In genomic region chr12:80702889-80703605, GRCh38 we compare ENCODE assay signal across 9 cellular contexts. TPM values are rescaled to one million over a fixed set of nuclear protein-coding genes. Genes with fewer than 3 reads are reported as not detected.
DNase-seq lines count a peak whose midpoint lies in the region; ATAC-seq and TF ChIP-seq lines count a peak whose summit lies in the region.
"Had no signal": no experiment of that assay in that cellular context is flagged by ENCODE, and none has a peak within 500 bp of the region (broad histone marks: within the 10 kb centered on the region; RNA-seq: fewer than 3 reads in every experiment).

No MANE protein-coding gene starts in this region.

- H2AK5ac ChIP-seq in IMR-90 (ENCODE audit: low read depth, low read length) = no peak overlapping the region

- no peak overlapping the region for H3K14ac ChIP-seq in IMR-90 (replicated peaks; ENCODE audit: low read depth, low read length)

- DNase-seq in EH (ENCODE audit: low read depth) = peak; percentile 79
- peak; percentile 77 for DNase-seq in IMR-90
- peak; percentile 8 for DNase-seq in epithelial cell of prostate (ENCODE audit: low read depth, low spot score)
- no peak for DNase-seq in smooth muscle cell (lab: John Stamatoyannopoulos, UW; ENCODE audit: unreplicated experiment)
- DNase-seq in amygdala (lab: John Stamatoyannopoulos, UW) = no peak
- DNase-seq in CD1c-positive myeloid dendritic cell (ENCODE audit: extremely low spot score) = no peak
- no peak for DNase-seq in 8988T

- POLR2A ChIA-PET in IMR-90 (lab: Charles Lee; ENCODE audit: unreplicated experiment) = no interaction called here

- H3K79me2 ChIP-seq in smooth muscle cell (ENCODE audit: low read depth) = no peaks in the 10 kb centered on the region

- dilution Hi-C loops in IMR-90 (cut with HindIII; ENCODE audit: low sequenced_read_pairs, unreplicated experiment) = no loop called here

- H3K4me3 ChIP-seq in IMR-90 (ENCODE audit: insufficient read depth, low read depth, low read length) (no peak overlapping the region; the same call in 1 of the 2 replicates), smooth muscle cell (peak overlapping the region; percentile 11)

- no peak overlapping the region for H3K56ac ChIP-seq in IMR-90 (ENCODE audit: extremely low read depth, insufficient read depth, low read length)

- WGBS in IMR-90 (ENCODE audit: extremely low coverage in 2 of 2, insufficient read length in 1 of 2), 2 experiments = 49% methylated on average over 4 of the region's 10 CpGs; no CpG with 5 or more reads in 1 of the 2 experiments
- WGBS in smooth muscle cell (ENCODE audit: low lambda C conversion rate) = 31% methylated on average over 10 of the region's 10 CpGs

- no peak for TF ChIP-seq RAD21 in IMR-90 (IDR thresholded peaks at IDR 0.05; ENCODE audit: low read length)

- no peak overlapping the region; the same call in 1 of the 2 replicates for H4K5ac ChIP-seq in IMR-90 (ENCODE audit: low read depth, low read length)

- 0 out of 2 replicates have a peak overlapping the region, but pooled peaks have one; percentile 20 for H2BK20ac ChIP-seq in IMR-90 (ENCODE audit: low read depth, low read length)

- no peak for TF ChIP-seq CTCF in IMR-90 (conservative IDR thresholded peaks at IDR 0.05; ENCODE audit: low read depth, low read length)
- no peak for TF ChIP-seq CTCF in smooth muscle cell (IDR thresholded peaks at IDR 0.05; ENCODE audit: borderline replicate concordance, insufficient read depth, poor library complexity, severe bottlenecking)

- H2BK15ac ChIP-seq in IMR-90 (ENCODE audit: low read depth, low read length) = no peak overlapping the region

- H3K27ac ChIP-seq in IMR-90 (ENCODE audit: insufficient read depth, low read length) = no peak overlapping the region
- H3K27ac ChIP-seq in epithelial cell of prostate = no peak overlapping the region
- peak overlapping the region; percentile 73 for H3K27ac ChIP-seq in smooth muscle cell (ENCODE audit: low read depth)
- H3K27ac ChIP-seq: HL-60 had no signal

- H4K20me1 ChIP-seq in IMR-90 (ENCODE audit: insufficient read depth, low read length) (no peaks in the 10 kb centered on the region), smooth muscle cell (ENCODE audit: low read depth) (no peaks in the 10 kb centered on the region)

- no peak for TF ChIP-seq POLR2A in IMR-90 (IDR thresholded peaks at IDR 0.05; ENCODE audit: low read depth, low read length)

- ATAC-seq in GM21723 (IDR thresholded peaks at IDR 0.05; ENCODE audit: unreplicated experiment) (peak; percentile 84), IMR-90 (ENCODE audit: low read depth) (peak; percentile 89)

- H2BK5ac ChIP-seq in IMR-90 (ENCODE audit: low read depth, low read length, poor library complexity, severe bottlenecking) = no peak overlapping the region

- BruUV-seq in IMR-90 (replicated peaks; lab: Mats Ljungman, UMichigan) = no TSS peak

- H2AK9ac ChIP-seq in IMR-90 (replicated peaks; ENCODE audit: low read depth, low read length, poor library complexity) = no peak overlapping the region

- in situ Hi-C loops in IMR-90 (cut with MboI; ENCODE audit: low sequenced_read_pairs) = no loop called here

- H3K4me1 ChIP-seq in IMR-90 (ENCODE audit: control insufficient read depth, insufficient read depth, low read length) (peaks cover 2% of the 10 kb centered on the region; the same call in 1 of the 2 replicates), smooth muscle cell (ENCODE audit: low read depth) (peaks cover 9% of the 10 kb centered on the region)

- H3K79me1 ChIP-seq in IMR-90 (ENCODE audit: low read depth in 1 of 2, low read length in 2 of 2) = no peaks in the 10 kb centered on the region

- H3K9ac ChIP-seq in IMR-90 (ENCODE audit: low read depth, low read length) = no peak overlapping the region
- peak overlapping the region; percentile 19 for H3K9ac ChIP-seq in smooth muscle cell (ENCODE audit: low read depth)

- H3K4ac ChIP-seq in IMR-90 (ENCODE audit: low read depth, low read length) = no peak overlapping the region

- no peaks in the 10 kb centered on the region for H3F3A ChIP-seq in smooth muscle cell (ENCODE audit: low read depth)

- H3K18ac ChIP-seq in IMR-90 (ENCODE audit: low read depth, low read length) = no peak overlapping the region; the same call in 1 of the 2 replicates

- no peaks in the 10 kb centered on the region for H3K9me1 ChIP-seq in IMR-90 (ENCODE audit: insufficient read depth, low read length)

- H2AFZ ChIP-seq in IMR-90 (replicated peaks; ENCODE audit: low read length, poor library complexity) (peak overlapping the region; percentile 60), smooth muscle cell (ENCODE audit: low read depth) (peak overlapping the region; percentile 44)

- H3K36me3 ChIP-seq in IMR-90 (ENCODE audit: control insufficient read depth, insufficient read depth, low read length) (no peaks in the 10 kb centered on the region), smooth muscle cell (ENCODE audit: low read depth) (no peaks in the 10 kb centered on the region)

- CTCF ChIA-PET in IMR-90 (lab: Yijun Ruan, JAX) = interaction anchor here (0.6 to 1.1 kb wide), 3 partner anchors 22 to 85 kb away, joined by 3 to 4 read pairs (median 3); no protein-coding TSS in a partner anchor

- intact Hi-C loops in IMR-90 (cut with micrococcal nuclease) = no loop called here

- 0 out of 2 replicates have a peak overlapping the region, but pooled peaks have one; percentile 20 for H3K23ac ChIP-seq in IMR-90 (ENCODE audit: low read depth, low read length)

- H4K8ac ChIP-seq in IMR-90 (ENCODE audit: low read depth in 2 of 2, low read length in 2 of 2) = peak overlapping the region in 1 of 2 experiments; percentile 57; a peak in 2 of 4 replicates

- H3K9me3 ChIP-seq in IMR-90 (ENCODE audit: control insufficient read depth, insufficient read depth, low read length) = no peaks in the 10 kb centered on the region
- no peaks in the 10 kb centered on the region for H3K9me3 ChIP-seq in smooth muscle cell (replicated peaks; ENCODE audit: low read depth)

- H4K91ac ChIP-seq in IMR-90 (ENCODE audit: insufficient read depth, low read depth, low read length) = no peak overlapping the region

- H3K4me2 ChIP-seq in IMR-90 (ENCODE audit: low read depth, low read length) (peak overlapping the region; percentile 70), smooth muscle cell (peak overlapping the region; percentile 70)

- no peaks in the 10 kb centered on the region for H3K27me3 ChIP-seq in IMR-90 (ENCODE audit: control insufficient read depth, insufficient read depth, low read length)
- peaks cover 23% of the 10 kb centered on the region for H3K27me3 ChIP-seq in smooth muscle cell (ENCODE audit: low read depth)

- peak overlapping the region; percentile 52 for H2BK120ac ChIP-seq in IMR-90 (ENCODE audit: low read depth, low read length)

TF ChIP-seq in IMR-90, 13 proteins besides CTCF, POLR2A, EP300 and RAD21:
- no peak for TF ChIP-seq MAFK (IDR thresholded peaks at IDR 0.05; ENCODE audit: low read depth, low read length)
- no peak for TF ChIP-seq RFX5 (IDR thresholded peaks at IDR 0.05; ENCODE audit: low read depth, low read length)
- no peak for TF ChIP-seq ELK1 (IDR thresholded peaks at IDR 0.05; ENCODE audit: borderline replicate concordance, low read depth, low read length)
- no peak for TF ChIP-seq USF2 (IDR thresholded peaks at IDR 0.05; ENCODE audit: low read depth, low read length)
- no peak for TF ChIP-seq MXI1 (IDR thresholded peaks at IDR 0.05; ENCODE audit: borderline replicate concordance, low read depth, low read length)
- TF ChIP-seq BHLHE40 (IDR thresholded peaks at IDR 0.05; ENCODE audit: low read depth, low read length) = no peak
- peak; percentile 44 for TF ChIP-seq FOS (IDR thresholded peaks at IDR 0.05; ENCODE audit: low read depth, low read length)
- TF ChIP-seq RCOR1 (IDR thresholded peaks at IDR 0.05; ENCODE audit: insufficient replicate concordance, low read length) = peak; percentile 70
- TF ChIP-seq CHD1 (IDR thresholded peaks at IDR 0.05; ENCODE audit: low read depth, low read length) = no peak
- no peak for TF ChIP-seq CEBPB (IDR thresholded peaks at IDR 0.05; ENCODE audit: low read depth, low read length)
- TF ChIP-seq SMC3 (IDR thresholded peaks at IDR 0.05; ENCODE audit: low read depth, low read length) = no peak
- no peak for TF ChIP-seq MAZ (IDR thresholded peaks at IDR 0.05; ENCODE audit: borderline replicate concordance, low read depth, low read length)
- TF ChIP-seq NFE2L2 (IDR thresholded peaks at IDR 0.05; ENCODE audit: low read depth, low read length) = no peak
TF ChIP-seq in IMR-90: peak in this region for 2.

RNA-seq across cellular contexts. Expression of gene MYF6, which starts 4.4 kb away (rescaled TPM):
- not detected in 2 replicates for total RNA-seq in IMR-90 (2012; rRNA removed)
- polyA plus RNA-seq in IMR-90 (2012; rRNA removed) = not detected in 2 replicates
- not detected in 2 replicates for polyA plus RNA-seq in IMR-90 (2012; cell fraction: cytosol; rRNA removed)
- polyA plus RNA-seq in IMR-90 (2012; cell fraction: nucleus; rRNA removed; ENCODE audit: low replicate concordance) = 0.07 TPM in 1 of 2 replicates, not detected in the other
- total RNA-seq in smooth muscle cell = not detected in 2 replicates
- not detected in 2 replicates for polyA plus RNA-seq in smooth muscle cell

RNA-seq across cellular contexts. Expression of gene MYF5, which starts 13.7 kb away (rescaled TPM):
- total RNA-seq in IMR-90 (2012; rRNA removed) (not detected in 2 replicates), smooth muscle cell (not detected in 2 replicates)
- polyA plus RNA-seq in IMR-90 (2012; rRNA removed) (not detected in 2 replicates), smooth muscle cell (not detected in 2 replicates)
- not detected in 2 replicates for polyA plus RNA-seq in IMR-90 (2012; cell fraction: cytosol; rRNA removed)
- polyA plus RNA-seq in IMR-90 (2012; cell fraction: nucleus; rRNA removed; ENCODE audit: low replicate concordance) = not detected in 2 replicates

Comparison
In these comparisons a context has a peak if more than half of its experiments do, and no peak if none do; other contexts are left out.
1. DNase-seq: peak in EH (single experiment), IMR-90 (single experiment) and epithelial cell of prostate (single experiment); none in smooth muscle cell (single experiment), amygdala (0 of 56), CD1c-positive myeloid dendritic cell (single experiment) and 8988T (single experiment).